9 cellular contexts compared by ENCODE assay signal in genomic region chr4:120071192-120071795, GRCh38. TPM values are rescaled to one million over a fixed set of nuclear protein-coding genes. Genes with fewer than 3 reads are reported as not detected.
A peak's percentile ranks its signal among the peaks of the same experiment; 100 is the strongest.
DNase-seq lines count a peak whose midpoint lies in the region; ATAC-seq, FAIRE-seq and TF ChIP-seq lines count a peak whose summit lies in the region.
"Had no signal": no experiment of that assay in that cellular context is flagged by ENCODE, and none has a peak within 500 bp of the region (broad histone marks: within the 10 kb centered on the region; RNA-seq: fewer than 3 reads in every experiment).

No MANE protein-coding gene starts in this region.

- H3K36me3 ChIP-seq in endothelial cell of umbilical vein (ENCODE audit: control insufficient read depth in 2 of 2, extremely low read depth in 1 of 2, insufficient read depth in 2 of 2, low read length in 2 of 2) = no peaks in the 10 kb centered on the region

- intact Hi-C loops in endothelial cell of umbilical vein (cut with micrococcal nuclease) = loop anchor here (1.0 to 5.0 kb wide), 5 partner anchors 85 to 1236 kb away; no protein-coding TSS in a partner anchor
- intact Hi-C loops in lower leg skin (cut with DNase I; ENCODE audit: low total_unique reads) = no loop called here

- peaks cover 10% of the 10 kb centered on the region for H3K4me1 ChIP-seq in endothelial cell of umbilical vein (ENCODE audit: control insufficient read depth, extremely low read depth, insufficient read depth, low read length)

- no peaks in the 10 kb centered on the region for H3K79me2 ChIP-seq in endothelial cell of umbilical vein (ENCODE audit: control insufficient read depth, insufficient read depth, low read length)

- WGBS in lower leg skin, 2 donors = 49 to 62% methylated on average over 11 of the region's 11 CpGs

- H3K4me3 ChIP-seq in AG09309 (ENCODE audit: control insufficient read depth, low read depth, low read length) = no peak overlapping the region
- no peak overlapping the region for H3K4me3 ChIP-seq in GM12864 (ENCODE audit: low read depth, low read length)
- H3K4me3 ChIP-seq in endothelial cell of umbilical vein (replicated peaks in 1 of 3; ENCODE audit: insufficient read depth in 1 of 3, low read depth in 1 of 3, low read length in 3 of 3) = no peak overlapping the region
- H3K4me3 ChIP-seq in lower leg skin (ENCODE audit: low read depth, poor library complexity, severe bottlenecking) = no peak overlapping the region

- TF ChIP-seq CTCF in AG09309 (IDR thresholded peaks at IDR 0.05; ENCODE audit: control insufficient read depth, insufficient read depth, low read depth, low read length, missing control alignments) (peak; percentile 45), GM12864 (IDR thresholded peaks at IDR 0.05; ENCODE audit: low read depth, low read length, missing control alignments) (peak; percentile 37), endothelial cell of umbilical vein (IDR thresholded peaks at IDR 0.05; ENCODE audit: extremely low read depth in 1 of 2, insufficient read depth in 1 of 2, low read depth in 1 of 2, low read length in 2 of 2) (peak; percentile 32 to 38), neural crest cell (conservative IDR thresholded peaks at IDR 0.05) (peak; percentile 83), lower leg skin (IDR thresholded peaks at IDR 0.05) (no peak)

- no peaks in the 10 kb centered on the region for H3K9me3 ChIP-seq in endothelial cell of umbilical vein (replicated peaks; ENCODE audit: control insufficient read depth, insufficient read depth, low read length)

- H3K9me1 ChIP-seq in endothelial cell of umbilical vein (replicated peaks; ENCODE audit: control insufficient read depth, extremely low read depth, insufficient read depth, low read length) = no peaks in the 10 kb centered on the region

- no peaks in the 10 kb centered on the region for H3K27me3 ChIP-seq in endothelial cell of umbilical vein (ENCODE audit: control insufficient read depth in 2 of 2, insufficient read depth in 2 of 2, low read length in 2 of 2)

- H3K27me3 Mint-ChIP-seq in neural crest cell (ENCODE audit: low read depth) = no peaks in the 10 kb centered on the region
- H3K27me3 Mint-ChIP-seq: IgD-negative memory B cell had no signal

- H4K20me1 ChIP-seq in endothelial cell of umbilical vein (replicated peaks; ENCODE audit: control insufficient read depth, extremely low read depth, insufficient read depth, low read length) = no peaks in the 10 kb centered on the region

- H3K27ac Mint-ChIP-seq in neural crest cell (ENCODE audit: unreplicated experiment) = no peak overlapping the region
- H3K27ac Mint-ChIP-seq: IgD-negative memory B cell had no signal

- CTCF ChIA-PET in endothelial cell of umbilical vein (lab: Charles Lee) = no interaction called here

- TF ChIP-seq POLR2A in endothelial cell of umbilical vein (IDR thresholded peaks at IDR 0.05; ENCODE audit: low read depth, low read length) (no peak), lower leg skin (IDR thresholded peaks at IDR 0.05) (no peak)

- H3K27ac ChIP-seq in endothelial cell of umbilical vein (ENCODE audit: insufficient read depth, low read depth, low read length) = no peak overlapping the region

- dilution Hi-C loops in endothelial cell of umbilical vein (cut with MboI; ENCODE audit: extremely low pct_ligation_motif_present, low sequenced_read_pairs) = no loop called here

- H2AFZ ChIP-seq in endothelial cell of umbilical vein (ENCODE audit: low read depth, low read length) = no peak overlapping the region

- no peak overlapping the region for H3K4me2 ChIP-seq in endothelial cell of umbilical vein (ENCODE audit: insufficient read depth, low read length)

- BruUV-seq in endothelial cell of umbilical vein (replicated peaks; lab: Mats Ljungman, UMichigan) = no TSS peak

- POLR2A ChIA-PET in endothelial cell of umbilical vein (lab: Charles Lee) = no interaction called here

- H3K9me3 Mint-ChIP-seq in neural crest cell = no peaks in the 10 kb centered on the region
- H3K9me3 Mint-ChIP-seq: IgD-negative memory B cell had no signal

- peak overlapping the region; percentile 47 for H3K4me3 Mint-ChIP-seq in neural crest cell
- H3K4me3 Mint-ChIP-seq: IgD-negative memory B cell had no signal

- no peaks in the 10 kb centered on the region for H3K36me3 Mint-ChIP-seq in neural crest cell (ENCODE audit: low read depth)
- H3K36me3 Mint-ChIP-seq: IgD-negative memory B cell had no signal

- no peak overlapping the region for H3K9ac ChIP-seq in endothelial cell of umbilical vein (replicated peaks; ENCODE audit: extremely low read depth, insufficient read depth, low read length)

- peaks cover 19% of the 10 kb centered on the region for H3K4me1 Mint-ChIP-seq in neural crest cell

- DNase-seq in AG09309 (ENCODE audit: low read depth) (no peak), GM12864 (ENCODE audit: low read depth) (peak; percentile 44), NCI-H1048 (lab: John Stamatoyannopoulos, UW) (peak; percentile 27), endothelial cell of umbilical vein (ENCODE audit: low read depth, low spot score) (peak; percentile 72), neural crest cell (ENCODE audit: low read depth, low spot score) (peak; percentile 32), lower leg skin (ENCODE audit: low spot score in 2 of 2) (no peak)

- FAIRE-seq in TTC549 (lab: Jason Lieb, UNC) (peak; percentile 78), endothelial cell of umbilical vein (lab: Jason Lieb, UNC) (no peak)

- no peak for ATAC-seq in HG03039 (IDR thresholded peaks at IDR 0.05; ENCODE audit: unreplicated experiment)

TF ChIP-seq in endothelial cell of umbilical vein, 7 proteins besides CTCF, POLR2A, EP300 and RAD21:
- no peak for TF ChIP-seq MAX (IDR thresholded peaks at IDR 0.05; ENCODE audit: insufficient read depth, insufficient read length)
- no peak for TF ChIP-seq GATA2 (IDR thresholded peaks at IDR 0.05; ENCODE audit: insufficient read depth, insufficient read length, low read depth, low read length)
- no peak for TF ChIP-seq JUN (IDR thresholded peaks at IDR 0.05; ENCODE audit: borderline replicate concordance, insufficient read depth, insufficient read length, low read depth)
- TF ChIP-seq EZH2 (IDR thresholded peaks at IDR 0.05; ENCODE audit: borderline replicate concordance, low read depth, low read length, severe bottlenecking) = no peak
- no peak for TF ChIP-seq POLR2AphosphoS5 (IDR thresholded peaks at IDR 0.05; ENCODE audit: insufficient read depth, low read depth, low read length)
- no peak for TF ChIP-seq FOS (IDR thresholded peaks at IDR 0.05; ENCODE audit: borderline replicate concordance, insufficient read depth, low read length)
- TF ChIP-seq MYC (IDR thresholded peaks at IDR 0.05; ENCODE audit: low read depth, low read length) = no peak

RNA-seq across cellular contexts. Expression of gene MAD2L1, which starts 4.6 kb away (rescaled TPM):
- total RNA-seq in endothelial cell of umbilical vein (35.4 and 41.4 TPM in 2 replicates), neural crest cell (90.2 and 94.5 TPM in 2 replicates), lower leg skin (10 to 100 TPM in 1 of 4 donors, 1 to 10 TPM in 3; 1.6 to 10.1 (median 1.8) TPM)
- 12.3 and 15.6 TPM in 2 replicates for polyA plus RNA-seq in endothelial cell of umbilical vein
- 22.4 TPM in 2 replicates for polyA plus RNA-seq in endothelial cell of umbilical vein (2011; cell fraction: cytosol; rRNA removed)
- polyA plus RNA-seq in endothelial cell of umbilical vein (2011; cell fraction: nucleus; rRNA removed) = 16.1 and 18.2 TPM in 2 replicates
- 27.2 and 47.5 TPM in 2 replicates for polyA plus RNA-seq in endothelial cell of umbilical vein (2012)
- polyA minus RNA-seq in endothelial cell of umbilical vein = 28.8 and 29.0 TPM in 2 replicates
- 22.4 TPM for polyA minus RNA-seq in endothelial cell of umbilical vein (2011; cell fraction: cytosol; rRNA and poly(A)+ RNA removed)
- polyA minus RNA-seq in endothelial cell of umbilical vein (2011; cell fraction: nucleus; rRNA and poly(A)+ RNA removed) = 21.0 and 25.7 TPM in 2 replicates

Comparison
In these comparisons a context has a peak if more than half of its experiments do, and no peak if none do; other contexts are left out.
1. DNase-seq: peak in GM12864 (single experiment), NCI-H1048 (single experiment), endothelial cell of umbilical vein (single experiment) and neural crest cell (single experiment); none in AG09309 (single experiment) and lower leg skin (0 of 2).
2. CTCF ChIP-seq: peak in AG09309 (single experiment), GM12864 (single experiment), endothelial cell of umbilical vein (2 of 2) and neural crest cell (single experiment); none in lower leg skin (0 of 3).